ENCODE assay signal across 13 cellular contexts in the genomic region with DNA sequence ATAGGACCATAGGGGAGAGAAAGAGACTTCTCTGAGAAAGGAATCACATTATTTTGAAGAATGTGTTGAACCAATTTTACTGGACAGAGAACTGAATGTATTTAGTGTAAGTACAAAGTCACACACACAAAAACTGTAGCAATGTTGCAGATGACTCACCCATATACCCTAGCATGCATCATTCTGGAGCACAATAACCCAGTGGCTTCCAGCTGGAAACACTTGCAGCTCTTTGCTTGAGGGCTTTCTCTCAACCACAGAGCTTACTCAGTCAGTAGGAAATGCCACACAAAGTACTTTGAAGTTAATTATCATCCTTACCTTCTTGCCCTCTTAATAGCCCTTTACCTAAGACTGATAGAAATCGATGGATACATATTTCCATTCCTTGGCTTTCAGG.
DNase-seq lines count a peak whose midpoint lies in the region; ATAC-seq and TF ChIP-seq lines count a peak whose summit lies in the region.
"Had no signal": no experiment of that assay in that cellular context is flagged by ENCODE, and none has a peak within 500 bp of the region (broad histone marks: within the 10 kb centered on the region; RNA-seq: fewer than 3 reads in every experiment).

No MANE protein-coding gene starts in this region.

- no TSS peak for BruUV-seq in MCF 10A (replicated peaks; lab: Mats Ljungman, UMichigan)

- intact Hi-C loops in MCF 10A (cut with micrococcal nuclease): no loop called here

- no peak for ATAC-seq in HG02642 (IDR thresholded peaks at IDR 0.05; ENCODE audit: poor library complexity, unreplicated experiment)
- ATAC-seq: activated naive CD4-positive, alpha-beta T cell treated with anti-CD3 and anti-CD28 coated beads, Interleukin-2, amount 50 U/mL, for 72 hours had no signal

- CTCF ChIA-PET in MCF 10A (lab: Yijun Ruan, JAX): no interaction called here

- POLR2A ChIA-PET in MCF 10A (lab: Yijun Ruan, JAX): no interaction called here

- no peaks in the 10 kb centered on the region for H3K9me3 Mint-ChIP-seq in MCF 10A (ENCODE audit: unreplicated experiment)

- DNase-seq in DMS53 (lab: John Stamatoyannopoulos, UW): peak; percentile 61
- DNase-seq in NB4 (ENCODE audit: low read depth): peak; percentile 4
- peak; percentile 69 for DNase-seq in MCF 10A (ENCODE audit: unreplicated experiment)
- DNase-seq in kidney tubule cell (ENCODE audit: low spot score): peak; percentile 92
- no peak for DNase-seq in DMS114 treated with DMSO at 0.1 percent for 48 hours (lab: John Stamatoyannopoulos, UW; ENCODE audit: unreplicated experiment)
- no peak for DNase-seq in HUDEP-2 (lab: John Stamatoyannopoulos, UW; ENCODE audit: unreplicated experiment in 76 of 76)
- no peak for DNase-seq in SIG-M5 (lab: John Stamatoyannopoulos, UW)
- DNase-seq: KBM-7, NCI-H226 had no signal

- H3K27ac Mint-ChIP-seq in MCF 10A (ENCODE audit: low read depth, unreplicated experiment): no peak overlapping the region
- H3K27ac Mint-ChIP-seq: activated naive CD4-positive, alpha-beta T cell treated with anti-CD3 and anti-CD28 coated beads, Interleukin-2, amount 50 U/mL, for 72 hours had no signal

- no peak overlapping the region for H3K4me3 Mint-ChIP-seq in MCF 10A (ENCODE audit: unreplicated experiment)

- no peaks in the 10 kb centered on the region for H3K36me3 Mint-ChIP-seq in MCF 10A (ENCODE audit: insufficient read depth, unreplicated experiment)
- H3K36me3 Mint-ChIP-seq: activated naive CD4-positive, alpha-beta T cell treated with anti-CD3 and anti-CD28 coated beads, Interleukin-2, amount 50 U/mL, for 72 hours had no signal

- no peak overlapping the region for H3K4me3 ChIP-seq in NB4 (ENCODE audit: low read depth, low read length)
- H3K4me3 ChIP-seq: BLaER1, PC-9 had no signal

- TF ChIP-seq CTCF in NB4 (IDR thresholded peaks at IDR 0.05; ENCODE audit: low read depth, low read length): no peak
- TF ChIP-seq CTCF in MCF 10A (IDR thresholded peaks at IDR 0.05; ENCODE audit: unreplicated experiment): no peak

- H3K27me3 Mint-ChIP-seq in MCF 10A (ENCODE audit: insufficient read depth, unreplicated experiment): peaks cover 18% of the 10 kb centered on the region

- peaks cover 8% of the 10 kb centered on the region for H3K4me1 Mint-ChIP-seq in MCF 10A (ENCODE audit: insufficient read depth, unreplicated experiment)

- no peak for TF ChIP-seq POLR2A in NB4 (IDR thresholded peaks at IDR 0.05; ENCODE audit: extremely low read depth, insufficient read length)

Comparison
In these comparisons a context has a peak if more than half of its experiments do, and no peak if none do; other contexts are left out.
1. DNase-seq: peak in DMS53 (single experiment), NB4 (single experiment), MCF 10A (single experiment) and kidney tubule cell (single experiment); none in DMS114 treated with DMSO at 0.1 percent for 48 hours (single experiment), HUDEP-2 (0 of 76) and SIG-M5 (single experiment).